8 cellular contexts compared by ENCODE assay signal in the genomic region with DNA sequence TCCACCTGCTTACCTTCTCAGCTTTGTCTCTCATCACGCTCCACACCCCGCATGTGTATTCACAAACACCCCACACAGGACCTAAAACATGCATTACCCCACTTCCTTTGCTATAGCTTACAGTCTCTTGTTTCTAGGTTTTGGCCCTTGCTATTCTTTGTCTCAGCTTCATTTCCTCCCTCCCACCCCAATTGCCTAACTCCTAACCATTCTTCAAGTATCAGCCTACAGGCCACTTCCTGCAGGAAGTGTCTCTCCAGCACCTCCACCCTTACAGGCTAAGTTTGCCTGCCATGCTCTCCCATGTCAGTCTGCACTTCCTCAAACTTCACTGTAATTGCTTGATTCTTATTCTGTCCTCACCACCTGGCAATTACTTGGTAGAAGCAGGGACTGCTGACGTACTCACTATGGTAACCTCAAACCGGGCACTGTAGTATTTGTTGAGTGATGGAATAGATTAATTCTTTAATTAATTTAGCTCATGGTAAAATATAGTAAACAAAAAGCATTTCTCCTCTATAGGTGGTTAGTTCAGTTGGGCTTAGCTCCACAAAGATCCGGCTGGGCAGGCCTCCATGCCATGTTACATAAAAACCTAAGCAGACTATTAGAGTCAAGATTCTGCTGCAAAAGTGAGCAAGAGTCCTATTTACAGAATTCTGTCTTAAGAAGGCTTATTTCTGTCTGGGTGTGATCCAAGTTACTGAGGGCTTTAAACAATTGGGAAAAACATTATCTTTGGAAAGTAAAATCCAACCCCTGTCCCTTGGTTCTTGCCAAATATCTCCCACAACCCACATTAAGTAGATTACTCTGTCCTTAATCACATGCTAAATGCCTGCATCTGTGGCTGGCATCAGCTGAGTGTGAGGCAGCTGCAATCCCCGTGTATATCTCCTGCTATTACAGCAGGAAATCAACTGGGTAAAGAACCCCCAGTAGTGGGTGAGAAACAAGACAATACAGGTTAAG.
DNase-seq lines count a peak whose midpoint lies in the region; FAIRE-seq and TF ChIP-seq lines count a peak whose summit lies in the region.

No MANE protein-coding gene starts in this region.

- FAIRE-seq in D721Med (lab: Jason Lieb, UNC): no peak

- TF ChIP-seq CTCF in mammary epithelial cell (conservative IDR thresholded peaks at IDR 0.05 in 1 of 2, IDR thresholded peaks at IDR 0.05 in 1 of 2; ENCODE audit: extremely low read depth in 1 of 2, insufficient read depth in 1 of 2, low read depth in 1 of 2, low read length in 2 of 2): no peak
- no peak for TF ChIP-seq CTCF in D721Med (IDR thresholded peaks at IDR 0.05; ENCODE audit: insufficient read depth, missing control alignments)

- intact Hi-C loops in mammary epithelial cell (cut with micrococcal nuclease): loop anchor here (10.0 kb wide), 1 partner anchor 1223 kb away; no protein-coding TSS in a partner anchor

- in situ Hi-C loops in mammary epithelial cell (cut with MboI; ENCODE audit: low sequenced_read_pairs in 2 of 2): loop anchor here in 1 of 2 donors (10.0 kb wide), 1 partner anchor 127 kb away; a partner anchor contains a TSS

- WGBS in mammary epithelial cell (ENCODE audit: low coverage, missing lambda C conversion rate): 66% methylated on average over 6 of the region's 6 CpGs

- no peaks in the 10 kb centered on the region for H3K36me3 Mint-ChIP-seq in activated CD4-positive, alpha-beta T cell treated with anti-CD3 and anti-CD28 coated beads, Interleukin-2, amount 10 ng/mL, durations not matched to agents 7 days and 5 days (ENCODE audit: low read depth)
- H3K36me3 Mint-ChIP-seq in stimulated activated naive CD8-positive, alpha-beta T cell treated with anti-CD3 and anti-CD28 coated beads, Interleukin-15, Interleukin-2, amounts not matched to agents 100 ng/mL and 50 ng/mL, for 24 hours (ENCODE audit: low read depth): no peaks in the 10 kb centered on the region

- H3K9ac ChIP-seq in mammary epithelial cell (ENCODE audit: insufficient read depth, low read length): no peak overlapping the region

- H3K4me2 ChIP-seq in mammary epithelial cell (ENCODE audit: insufficient read depth, low read depth, low read length): no peak overlapping the region

- no peaks in the 10 kb centered on the region for H4K20me1 ChIP-seq in mammary epithelial cell (ENCODE audit: insufficient read depth, low read length)

- H3K4me3 ChIP-seq in mammary epithelial cell (replicated peaks in 1 of 3; ENCODE audit: insufficient read depth in 1 of 3, low read depth in 2 of 3, low read length in 3 of 3): no peak overlapping the region

- no peaks in the 10 kb centered on the region for H3K27me3 ChIP-seq in mammary epithelial cell (ENCODE audit: insufficient read depth, low read length)

- peak; percentile 7 for DNase-seq in activated CD4-positive, alpha-beta T cell treated with anti-CD3 and anti-CD28 coated beads, Interleukin-2, amount 10 ng/mL, durations not matched to agents 7 days and 5 days
- no peak for DNase-seq in activated CD4-positive, alpha-beta T cell treated with anti-CD3 and anti-CD28 coated beads, Interleukin-2, amount 50 U/mL, for 4 hours
- peak; percentile 82 for DNase-seq in LHCN-M2 (ENCODE audit: low read depth)
- no peak for DNase-seq in mammary epithelial cell
- no peak for DNase-seq in effector CD4-positive, alpha-beta T cell
- DNase-seq in 8988T: no peak
- no peak for DNase-seq in D721Med (ENCODE audit: insufficient read length, low spot score)

- H3K79me2 ChIP-seq in mammary epithelial cell (ENCODE audit: insufficient read depth, low read length): no peaks in the 10 kb centered on the region

- POLR2A ChIA-PET in activated CD4-positive, alpha-beta T cell treated with anti-CD3 and anti-CD28 coated beads, Interleukin-2, amount 10 ng/mL, durations not matched to agents 7 days and 5 days (lab: Charles Lee): no interaction called here

- peak overlapping the region; percentile 20 for H2AFZ ChIP-seq in mammary epithelial cell (ENCODE audit: low read depth, low read length)

- H3K36me3 ChIP-seq in mammary epithelial cell (ENCODE audit: insufficient read depth, low read length): no peaks in the 10 kb centered on the region

- no TSS peak for BruUV-seq in mammary epithelial cell (replicated peaks; lab: Mats Ljungman, UMichigan)

- H3K27ac Mint-ChIP-seq in activated CD4-positive, alpha-beta T cell treated with anti-CD3 and anti-CD28 coated beads, Interleukin-2, amount 10 ng/mL, durations not matched to agents 7 days and 5 days: peak overlapping the region; percentile 31
- peak overlapping the region; percentile 14 for H3K27ac Mint-ChIP-seq in stimulated activated naive CD8-positive, alpha-beta T cell treated with anti-CD3 and anti-CD28 coated beads, Interleukin-15, Interleukin-2, amounts not matched to agents 100 ng/mL and 50 ng/mL, for 24 hours

- H3K4me1 Mint-ChIP-seq in activated CD4-positive, alpha-beta T cell treated with anti-CD3 and anti-CD28 coated beads, Interleukin-2, amount 10 ng/mL, durations not matched to agents 7 days and 5 days: peaks cover 30% of the 10 kb centered on the region
- H3K4me1 Mint-ChIP-seq in stimulated activated naive CD8-positive, alpha-beta T cell treated with anti-CD3 and anti-CD28 coated beads, Interleukin-15, Interleukin-2, amounts not matched to agents 100 ng/mL and 50 ng/mL, for 24 hours (ENCODE audit: low read depth): peaks cover 47% of the 10 kb centered on the region

- H3K27me3 Mint-ChIP-seq in activated CD4-positive, alpha-beta T cell treated with anti-CD3 and anti-CD28 coated beads, Interleukin-2, amount 10 ng/mL, durations not matched to agents 7 days and 5 days: no peaks in the 10 kb centered on the region
- no peaks in the 10 kb centered on the region for H3K27me3 Mint-ChIP-seq in stimulated activated naive CD8-positive, alpha-beta T cell treated with anti-CD3 and anti-CD28 coated beads, Interleukin-15, Interleukin-2, amounts not matched to agents 100 ng/mL and 50 ng/mL, for 24 hours

- H3K4me1 ChIP-seq in mammary epithelial cell (ENCODE audit: insufficient read depth, low read length): peaks cover 9% of the 10 kb centered on the region

- H3K9me3 ChIP-seq in mammary epithelial cell (replicated peaks; ENCODE audit: insufficient read depth, low read length): no peaks in the 10 kb centered on the region

- no peak overlapping the region for H3K27ac ChIP-seq in mammary epithelial cell (ENCODE audit: insufficient read depth, low read depth, low read length)

- H3K4me3 Mint-ChIP-seq in activated CD4-positive, alpha-beta T cell treated with anti-CD3 and anti-CD28 coated beads, Interleukin-2, amount 10 ng/mL, durations not matched to agents 7 days and 5 days: no peak overlapping the region
- peak overlapping the region; percentile 9 for H3K4me3 Mint-ChIP-seq in stimulated activated naive CD8-positive, alpha-beta T cell treated with anti-CD3 and anti-CD28 coated beads, Interleukin-15, Interleukin-2, amounts not matched to agents 100 ng/mL and 50 ng/mL, for 24 hours

- H3K9me3 Mint-ChIP-seq in activated CD4-positive, alpha-beta T cell treated with anti-CD3 and anti-CD28 coated beads, Interleukin-2, amount 10 ng/mL, durations not matched to agents 7 days and 5 days: peaks cover 10% of the 10 kb centered on the region
- H3K9me3 Mint-ChIP-seq in stimulated activated naive CD8-positive, alpha-beta T cell treated with anti-CD3 and anti-CD28 coated beads, Interleukin-15, Interleukin-2, amounts not matched to agents 100 ng/mL and 50 ng/mL, for 24 hours: no peaks in the 10 kb centered on the region

- dilution Hi-C loops in mammary epithelial cell (cut with HindIII; ENCODE audit: low sequenced_read_pairs): no loop called here

- CTCF ChIA-PET in activated CD4-positive, alpha-beta T cell treated with anti-CD3 and anti-CD28 coated beads, Interleukin-2, amount 10 ng/mL, durations not matched to agents 7 days and 5 days (lab: Charles Lee): no interaction called here
- CTCF ChIA-PET in mammary epithelial cell (lab: Charles Lee; ENCODE audit: low non-redundant PET): no interaction called here

Comparison
In these comparisons a context has a peak if more than half of its experiments do, and no peak if none do; other contexts are left out.
1. DNase-seq: peak in activated CD4-positive, alpha-beta T cell treated with anti-CD3 and anti-CD28 coated beads, Interleukin-2, amount 10 ng/mL, durations not matched to agents 7 days and 5 days (single experiment) and LHCN-M2 (single experiment); none in activated CD4-positive, alpha-beta T cell treated with anti-CD3 and anti-CD28 coated beads, Interleukin-2, amount 50 U/mL, for 4 hours (0 of 2), mammary epithelial cell (single experiment), effector CD4-positive, alpha-beta T cell (single experiment), 8988T (single experiment) and D721Med (single experiment).